ENCODE assay signal across 8 cellular contexts in genomic region chr16:11256657-11257130, GRCh38. TPM values are rescaled to one million over a fixed set of nuclear protein-coding genes. Genes with fewer than 3 reads are reported as not detected.
DNase-seq lines count a peak whose midpoint lies in the region; ATAC-seq and TF ChIP-seq lines count a peak whose summit lies in the region.

No MANE protein-coding gene starts in this region.

- H3K4me2 ChIP-seq in BLaER1 (peak overlapping the region; percentile 100), Karpas-422 (ENCODE audit: low read depth, low read length, poor library complexity, severe bottlenecking) (peak overlapping the region; percentile 79)

- peak overlapping the region; percentile 75 for H3K4me3 ChIP-seq in BLaER1
- H3K4me3 ChIP-seq in Karpas-422 (ENCODE audit: low read length): peak overlapping the region; percentile 77
- H3K4me3 ChIP-seq in neutrophil (ENCODE audit: low read depth in 1 of 2, low read length in 1 of 2): peak overlapping the region; percentile 83 to 95

- H3K9me3 ChIP-seq in BLaER1 (no peaks in the 10 kb centered on the region), Karpas-422 (ENCODE audit: low read length) (no peaks in the 10 kb centered on the region), neutrophil (no peaks in the 10 kb centered on the region)

- H3K27me3 Mint-ChIP-seq in activated T-cell treated with anti-CD3 and anti-CD28 coated beads, Interleukin-2, amount 50 U/mL, for 72 hours (ENCODE audit: low read depth): peaks cover 5% of the 10 kb centered on the region

- no peak overlapping the region for H2AFZ ChIP-seq in Karpas-422 (ENCODE audit: low read length)

- no peaks in the 10 kb centered on the region for H3K27me3 ChIP-seq in BLaER1
- no peaks in the 10 kb centered on the region for H3K27me3 ChIP-seq in Karpas-422 (ENCODE audit: low read length)
- H3K27me3 ChIP-seq in neutrophil: peaks cover 47% of the 10 kb centered on the region

- peaks cover 20 to 28% of the 10 kb centered on the region in 2 donors for H3K36me3 Mint-ChIP-seq in activated T-cell treated with anti-CD3 and anti-CD28 coated beads, Interleukin-2, amount 50 U/mL, for 72 hours (ENCODE audit: insufficient read depth in 2 of 2)

- H3K36me3 ChIP-seq in BLaER1 (no peaks in the 10 kb centered on the region), Karpas-422 (ENCODE audit: insufficient read depth, low read length) (no peaks in the 10 kb centered on the region), neutrophil (no peaks in the 10 kb centered on the region)

- peak overlapping the region; percentile 97 to 98 for H3K4me3 Mint-ChIP-seq in activated T-cell treated with anti-CD3 and anti-CD28 coated beads, Interleukin-2, amount 50 U/mL, for 72 hours

- no peak for TF ChIP-seq CTCF in neutrophil (IDR thresholded peaks at IDR 0.05)

- H3K4me1 ChIP-seq in BLaER1 (peaks cover 72% of the 10 kb centered on the region), Karpas-422 (ENCODE audit: low read length) (peaks cover 57% of the 10 kb centered on the region), neutrophil (ENCODE audit: control insufficient read depth in 1 of 2, insufficient read depth in 1 of 2, low read depth in 1 of 2, low read length in 1 of 2) (peaks cover 20 to 30% of the 10 kb centered on the region in 2 experiments)

- H3K9ac ChIP-seq in BLaER1: peak overlapping the region; percentile 85
- H3K9ac ChIP-seq in Karpas-422 (ENCODE audit: low read length): peak overlapping the region; percentile 84

- H3K9me3 Mint-ChIP-seq in activated T-cell treated with anti-CD3 and anti-CD28 coated beads, Interleukin-2, amount 50 U/mL, for 72 hours: no peaks in the 10 kb centered on the region

- no peaks in the 10 kb centered on the region for H3K9me2 ChIP-seq in Karpas-422 (replicated peaks; ENCODE audit: insufficient read depth, low read length)

- DNase-seq in Karpas-422 (no peak), foreskin melanocyte (peak; percentile 39), H4 (ENCODE audit: low spot score) (no peak)
- peak; percentile 64 to 66 for DNase-seq in activated T-cell treated with anti-CD3 and anti-CD28 coated beads, Interleukin-2, amount 50 U/mL, for 72 hours

- peaks cover 39% of the 10 kb centered on the region for H4K20me1 ChIP-seq in BLaER1
- peaks cover 8% of the 10 kb centered on the region; the same call in 1 of the 2 replicates for H4K20me1 ChIP-seq in Karpas-422 (ENCODE audit: insufficient read depth, low read depth, low read length)

- no peak for ATAC-seq in activated T-cell treated with anti-CD3 and anti-CD28 coated beads, Interleukin-2, amount 50 U/mL, for 72 hours (replicated peaks in 1 of 2)
- no peak for ATAC-seq in GM19328 (IDR thresholded peaks at IDR 0.05; ENCODE audit: unreplicated experiment)
- no peak for ATAC-seq in GM21367 (IDR thresholded peaks at IDR 0.05; ENCODE audit: unreplicated experiment)

- H3K79me2 ChIP-seq in Karpas-422 (ENCODE audit: low read length): no peaks in the 10 kb centered on the region

- H3K27ac ChIP-seq in BLaER1: peak overlapping the region; percentile 91
- H3K27ac ChIP-seq in Karpas-422 (ENCODE audit: low read length): no peak overlapping the region
- H3K27ac ChIP-seq in neutrophil: peak overlapping the region; percentile 91

- H3K4me1 Mint-ChIP-seq in activated T-cell treated with anti-CD3 and anti-CD28 coated beads, Interleukin-2, amount 50 U/mL, for 72 hours (ENCODE audit: low read depth): peaks cover 63% of the 10 kb centered on the region

- H3K27ac Mint-ChIP-seq in activated T-cell treated with anti-CD3 and anti-CD28 coated beads, Interleukin-2, amount 50 U/mL, for 72 hours: peak overlapping the region; percentile 98

RNA-seq across cellular contexts. Expression of gene SOCS1, which starts 0.7 kb away (rescaled TPM):
- total RNA-seq in Karpas-422 (2014; rRNA removed; shearing (Covaris generic); ENCODE audit: low replicate concordance): 2.9 and 8.1 TPM in 2 replicates
- 100 to 1,000 TPM in 1 of 2 donors, 10 to 100 TPM in 1; 93.7 to 126 TPM for total RNA-seq in activated T-cell treated with anti-CD3 and anti-CD28 coated beads, Interleukin-2, amount 50 U/mL, for 72 hours
- 0.39 and 1.3 TPM in 2 replicates for total RNA-seq in H4 (2014; rRNA removed; shearing (Covaris generic))

RNA-seq across cellular contexts. Expression of gene TNP2, which starts 12.4 kb away (rescaled TPM):
- not detected in 2 replicates for total RNA-seq in Karpas-422 (2014; rRNA removed; shearing (Covaris generic); ENCODE audit: low replicate concordance)
- not detected for total RNA-seq in activated T-cell treated with anti-CD3 and anti-CD28 coated beads, Interleukin-2, amount 50 U/mL, for 72 hours
- not detected in 2 replicates for total RNA-seq in H4 (2014; rRNA removed; shearing (Covaris generic))

RNA-seq across cellular contexts. Expression of gene PRM3, which starts 16.7 kb away (rescaled TPM):
- not detected in 2 replicates for total RNA-seq in Karpas-422 (2014; rRNA removed; shearing (Covaris generic); ENCODE audit: low replicate concordance)
- not detected for total RNA-seq in activated T-cell treated with anti-CD3 and anti-CD28 coated beads, Interleukin-2, amount 50 U/mL, for 72 hours
- not detected in 2 replicates for total RNA-seq in H4 (2014; rRNA removed; shearing (Covaris generic))

RNA-seq across cellular contexts. Expression of gene PRM2, which starts 19.6 kb away (rescaled TPM):
- not detected in 2 replicates for total RNA-seq in Karpas-422 (2014; rRNA removed; shearing (Covaris generic); ENCODE audit: low replicate concordance)
- total RNA-seq in activated T-cell treated with anti-CD3 and anti-CD28 coated beads, Interleukin-2, amount 50 U/mL, for 72 hours: not detected
- not detected in 2 replicates for total RNA-seq in H4 (2014; rRNA removed; shearing (Covaris generic))

RNA-seq across cellular contexts. Expression of gene PRM1, which starts 24.4 kb away (rescaled TPM):
- not detected in 2 replicates for total RNA-seq in Karpas-422 (2014; rRNA removed; shearing (Covaris generic); ENCODE audit: low replicate concordance)
- total RNA-seq in activated T-cell treated with anti-CD3 and anti-CD28 coated beads, Interleukin-2, amount 50 U/mL, for 72 hours: not detected
- total RNA-seq in H4 (2014; rRNA removed; shearing (Covaris generic)): not detected in 2 replicates

Comparison
In these comparisons a context has a peak if more than half of its experiments do, and no peak if none do; other contexts are left out.
1. DNase-seq: peak in activated T-cell treated with anti-CD3 and anti-CD28 coated beads, Interleukin-2, amount 50 U/mL, for 72 hours (2 of 2) and foreskin melanocyte (single experiment); none in Karpas-422 (single experiment) and H4 (single experiment).
2. RNA of gene SOCS1, which starts 0.7 kb away (total RNA-seq): 93.7 to 126 TPM in activated T-cell treated with anti-CD3 and anti-CD28 coated beads, Interleukin-2, amount 50 U/mL, for 72 hours; 2.9 to 8.1 TPM in Karpas-422 and 0.39 to 1.3 TPM in H4; every median in the first group is over 10 times any median in the second.
3. Peak in every context shown above with its lines, with median percentiles within 50 percentile points of each other: H3K4me3 ChIP-seq.